In the genomic region with DNA sequence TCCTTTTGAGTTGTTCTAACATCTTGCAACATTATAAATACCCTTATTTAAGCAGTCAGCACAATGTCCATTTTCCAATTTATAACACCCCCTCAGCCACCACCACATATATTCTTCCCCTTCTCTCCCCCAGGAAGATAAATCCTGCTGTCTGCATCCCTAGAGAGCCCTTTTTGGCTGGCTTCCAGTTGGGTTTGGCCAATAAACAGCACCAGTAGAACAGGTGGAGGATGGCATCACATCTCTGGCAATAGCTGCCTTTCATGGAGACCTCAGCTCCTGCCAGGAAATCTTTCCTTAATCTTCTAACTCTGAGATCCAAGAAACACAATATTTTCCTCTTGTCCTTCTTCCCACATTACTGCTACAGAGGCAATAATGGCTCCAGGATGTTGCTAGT, we compare ENCODE assay signal across 24 cellular contexts. TPM values are rescaled to one million over a fixed set of nuclear protein-coding genes. Genes with fewer than 3 reads are reported as not detected.
"Had no signal": no experiment of that assay in that cellular context is flagged by ENCODE, and none has a peak within 500 bp of the region (broad histone marks: within the 10 kb centered on the region; RNA-seq: fewer than 3 reads in every experiment).

No MANE protein-coding gene starts in this region.

- H3K4me3 ChIP-seq: SK-N-MC had no signal

- DNase-seq: activated B cell treated with CpG ODN at 0.5 μM for 24 hours; activated CD4-positive, alpha-beta memory T cell treated with anti-CD3 and anti-CD28 coated beads for 36 hours; activated CD4-positive, alpha-beta T cell treated with anti-CD3 and anti-CD28 coated beads for 1 hour; activated CD4-positive, alpha-beta T cell treated with anti-CD3 and anti-CD28 coated beads, Interleukin-2, amount 10 ng/mL, durations not matched to agents 24 days and 14 days; activated gamma-delta T cell; activated naive CD4-positive, alpha-beta T cell treated with anti-CD3 and anti-CD28 coated beads for 36 hours; activated T-cell treated with anti-CD3 and anti-CD28 coated beads for 4 hours; activated T-cell treated with anti-CD3 and anti-CD28 coated beads, Interleukin-2, amount 50 U/mL, for 48 hours; amygdala; cortex of kidney; Karpas-422; MM.1S; NCI-H1105 treated with DMSO at 0.1 percent for 48 hours; NCI-H1436 treated with DMSO at 0.1 percent for 48 hours; NCI-H1930; NCI-H2171; NCI-H524; NCI-H748 treated with DMSO at 0.1 percent for 48 hours; SIG-M5; T-cell; T-helper 2 cell; T1000 had no signal

RNA-seq across cellular contexts. Expression of gene TRIM36, which starts 53.7 kb away (rescaled TPM):
- total RNA-seq: activated CD4-positive, alpha-beta memory T cell treated with anti-CD3 and anti-CD28 coated beads for 36 hours; OCI-LY7 had no signal
